ENCODE assay signal across 8 cellular contexts in genomic region chr20:34559311-34560140, GRCh38. TPM values are rescaled to one million over a fixed set of nuclear protein-coding genes. Genes with fewer than 3 reads are reported as not detected.
DNase-seq lines count a peak whose midpoint lies in the region; ATAC-seq and TF ChIP-seq lines count a peak whose summit lies in the region.

No MANE protein-coding gene starts in this region.

- H3K36me3 ChIP-seq in OCI-LY1 (ENCODE audit: insufficient read depth, low read length) (no peaks in the 10 kb centered on the region), ascending aorta (no peaks in the 10 kb centered on the region)

- H3K27me3 ChIP-seq in OCI-LY1 (ENCODE audit: insufficient read depth, low read length) = no peaks in the 10 kb centered on the region
- no peaks in the 10 kb centered on the region for H3K27me3 ChIP-seq in ascending aorta

- ATAC-seq in HG03045 (IDR thresholded peaks at IDR 0.05; ENCODE audit: unreplicated experiment) = no peak

- H4K20me1 ChIP-seq in OCI-LY1 (ENCODE audit: insufficient read depth, low read length) = no peaks in the 10 kb centered on the region

- intact Hi-C loops in ascending aorta (cut with DNase I) = loop anchor here (2.0 kb wide), 2 partner anchors 43 to 257 kb away; partner anchors contain the start of genes AHCY and DYNLRB1

- H3F3A ChIP-seq in OCI-LY1 (ENCODE audit: insufficient read depth, low read length) = no peaks in the 10 kb centered on the region

- H2AFZ ChIP-seq in OCI-LY1 (ENCODE audit: low read length) = no peak overlapping the region

- H3K4me1 ChIP-seq in OCI-LY1 (ENCODE audit: insufficient read depth, low read length, severe bottlenecking) (peaks cover 5% of the 10 kb centered on the region), ascending aorta (peaks cover 7% of the 10 kb centered on the region in 2 donors)

- peak overlapping the region; percentile 85; the same call in 1 of the 2 replicates for H3K4me2 ChIP-seq in OCI-LY1 (ENCODE audit: low read length)

- no peak overlapping the region for H3K27ac ChIP-seq in OCI-LY1 (ENCODE audit: low read depth, low read length, poor library complexity, severe bottlenecking)
- peak overlapping the region; percentile 99 to 100 for H3K27ac ChIP-seq in ascending aorta
- peak overlapping the region in 16 of 21 experiments; percentile 64 to 99 (median 90) for H3K27ac ChIP-seq in skin epidermis

- in situ Hi-C loops in G401 (cut with HindIII; ENCODE audit: low sequenced_read_pairs) = no loop called here

- H3K9ac ChIP-seq in OCI-LY1 (ENCODE audit: low read length) = no peak overlapping the region

- no peak for TF ChIP-seq CTCF in OCI-LY1 (IDR thresholded peaks at IDR 0.05; ENCODE audit: low read length)
- no peak for TF ChIP-seq CTCF in ascending aorta (IDR thresholded peaks at IDR 0.05)

- H3K4me3 ChIP-seq in OCI-LY1 (ENCODE audit: low read depth, low read length, poor library complexity, severe bottlenecking) = peak overlapping the region; percentile 76
- H3K4me3 ChIP-seq in ascending aorta = peak overlapping the region; percentile 92 to 95
- peak overlapping the region; percentile 31; the same call in 1 of the 2 replicates for H3K4me3 ChIP-seq in iPS-18c (ENCODE audit: insufficient read depth, low read depth, low read length)
- peak overlapping the region; percentile 48 to 75 (median 56) for H3K4me3 ChIP-seq in skin epidermis

- peak in 1 of 2 donors; percentile 62 for DNase-seq in ascending aorta (ENCODE audit: low spot score in 2 of 2)
- no peak for DNase-seq in NAMALWA (ENCODE audit: low spot score)
- no peak for DNase-seq in NCI-H1105 treated with DMSO at 0.1 percent for 48 hours (lab: John Stamatoyannopoulos, UW)
- no peak for DNase-seq in G401 (ENCODE audit: low spot score)

- no peaks in the 10 kb centered on the region for H3K79me2 ChIP-seq in OCI-LY1 (ENCODE audit: insufficient read depth, low read length)

- no peaks in the 10 kb centered on the region for H3K9me2 ChIP-seq in OCI-LY1 (ENCODE audit: low read depth, low read length)

- H3K9me3 ChIP-seq in OCI-LY1 (ENCODE audit: low read length) (no peaks in the 10 kb centered on the region), ascending aorta (no peaks in the 10 kb centered on the region), iPS-18c (ENCODE audit: control insufficient read depth, insufficient read depth, low read length) (no peaks in the 10 kb centered on the region)

RNA-seq across cellular contexts. Expression of gene MAP1LC3A, which starts 1.0 kb away (rescaled TPM):
- 131 TPM for total RNA-seq in ascending aorta
- 0.37 TPM in 1 of 2 replicates, not detected in the other for total RNA-seq in G401 (2014; rRNA removed; shearing (Covaris generic))

RNA-seq across cellular contexts. Expression of gene DYNLRB1, which starts 43.3 kb away (rescaled TPM):
- total RNA-seq in ascending aorta = 148 TPM
- total RNA-seq in G401 (2014; rRNA removed; shearing (Covaris generic)) = 58.9 and 82.5 TPM in 2 replicates

Comparison
In these comparisons a context has a peak if more than half of its experiments do, and no peak if none do; other contexts are left out.
1. H3K4me3 ChIP-seq: peak in every context shown above with its lines; median percentile 94 in ascending aorta; 76 in OCI-LY1; 56 in skin epidermis; 31 in iPS-18c.
2. RNA of gene MAP1LC3A, which starts 1.0 kb away (total RNA-seq): 131 TPM in ascending aorta (single experiment); 0.37 TPM in G401; every median in the first group is over 10 times any median in the second.